9 cellular contexts compared by ENCODE assay signal in the genomic region with DNA sequence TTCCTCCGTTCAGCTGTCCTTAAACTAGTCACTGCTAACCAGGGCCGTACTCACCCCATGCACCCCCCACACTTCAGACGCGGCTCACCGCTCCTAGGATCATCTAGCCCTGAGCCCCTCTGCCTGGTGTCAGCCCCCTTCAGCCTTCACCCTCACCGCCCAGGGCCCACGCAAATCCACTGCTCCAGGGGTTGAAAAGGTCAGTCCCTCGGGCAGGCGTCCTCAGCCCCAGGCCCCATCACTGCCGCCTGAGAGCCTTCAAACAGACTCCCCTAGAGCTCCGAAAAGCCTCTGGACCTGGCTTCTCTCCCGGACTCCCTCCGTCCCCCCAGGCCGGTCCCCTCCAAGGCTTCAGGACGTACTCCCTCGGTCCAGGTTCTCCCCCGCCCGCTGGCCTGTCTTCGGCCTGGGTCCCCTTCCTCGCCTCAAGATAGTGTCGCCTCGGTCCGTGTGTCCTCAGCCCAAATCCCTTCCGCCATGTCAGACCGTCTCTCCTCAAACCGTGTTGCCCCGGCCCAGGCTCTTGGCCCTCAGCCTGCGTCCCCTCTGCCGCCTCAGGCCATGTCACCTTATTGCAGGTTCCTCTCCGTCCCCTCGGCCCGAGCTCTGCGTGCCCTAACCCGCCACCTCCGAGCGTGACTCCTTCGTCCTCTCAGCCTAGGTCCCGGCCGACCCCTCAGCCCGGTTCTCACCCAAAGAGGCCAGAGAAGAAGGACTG. TPM values are rescaled to one million over a fixed set of nuclear protein-coding genes. Genes with fewer than 3 reads are reported as not detected.
DNase-seq lines count a peak whose midpoint lies in the region; ATAC-seq, FAIRE-seq and TF ChIP-seq lines count a peak whose summit lies in the region.
"Had no signal": no experiment of that assay in that cellular context is flagged by ENCODE, and none has a peak within 500 bp of the region (broad histone marks: within the 10 kb centered on the region; RNA-seq: fewer than 3 reads in every experiment).

No MANE protein-coding gene starts in this region.

- H3K9me3 ChIP-seq in iPS-20b (ENCODE audit: insufficient read depth, low read depth, low read length): no peaks in the 10 kb centered on the region
- no peaks in the 10 kb centered on the region for H3K9me3 ChIP-seq in subcutaneous abdominal adipose tissue (ENCODE audit: control insufficient read depth in 5 of 5, low read length in 5 of 5)

- no peaks in the 10 kb centered on the region for H3K27me3 ChIP-seq in iPS-20b (ENCODE audit: insufficient read depth, low read length)
- H3K27me3 ChIP-seq in subcutaneous abdominal adipose tissue (ENCODE audit: control insufficient read depth in 5 of 5, insufficient read depth in 4 of 5, low read length in 5 of 5): peaks cover 0 to 3% (median 0%) of the 10 kb centered on the region in 5 donors

- peak overlapping the region; percentile 98 to 100 (median 99) for H3K27ac Mint-ChIP-seq in CD14-positive monocyte
- H3K27ac Mint-ChIP-seq in activated naive CD4-positive, alpha-beta T cell treated with anti-CD3 and anti-CD28 coated beads, Interleukin-2, amount 50 U/mL, for 24 hours: peak overlapping the region; percentile 99

- no peaks in the 10 kb centered on the region for H3K36me3 ChIP-seq in iPS-20b (ENCODE audit: insufficient read depth, low read depth, low read length)
- H3K36me3 ChIP-seq in subcutaneous abdominal adipose tissue (ENCODE audit: control insufficient read depth in 5 of 5, insufficient read depth in 5 of 5, low read length in 5 of 5): peaks cover 0 to 5% (median 0%) of the 10 kb centered on the region in 5 donors

- TF ChIP-seq CTCF in CD14-positive monocyte (IDR thresholded peaks at IDR 0.05): no peak

- peak overlapping the region; percentile 70 for H3K27ac ChIP-seq in iPS-20b (ENCODE audit: low read length)
- peak overlapping the region; percentile 96 for H3K27ac ChIP-seq in subcutaneous abdominal adipose tissue (ENCODE audit: low read depth, low read length)

- peaks cover 3% of the 10 kb centered on the region; the same call in 1 of the 2 replicates for H3K4me1 ChIP-seq in iPS-20b (ENCODE audit: insufficient read depth, low read length)
- peaks cover 27 to 62% (median 57%) of the 10 kb centered on the region in 5 donors for H3K4me1 ChIP-seq in subcutaneous abdominal adipose tissue (ENCODE audit: control insufficient read depth in 5 of 5, insufficient read depth in 5 of 5, low read length in 5 of 5)

- H3K4me3 ChIP-seq in iPS-20b (ENCODE audit: low read length) (peak overlapping the region; percentile 99), subcutaneous abdominal adipose tissue (ENCODE audit: low read depth in 1 of 5, low read length in 5 of 5) (peak overlapping the region; percentile 81 to 99 (median 96))

- H3K27me3 Mint-ChIP-seq in CD14-positive monocyte (ENCODE audit: low read depth in 3 of 3): peaks cover 0 to 11% (median 3%) of the 10 kb centered on the region in 3 donors
- no peaks in the 10 kb centered on the region for H3K27me3 Mint-ChIP-seq in activated naive CD4-positive, alpha-beta T cell treated with anti-CD3 and anti-CD28 coated beads, Interleukin-2, amount 50 U/mL, for 24 hours

- no peaks in the 10 kb centered on the region for H3K9me3 Mint-ChIP-seq in CD14-positive monocyte
- H3K9me3 Mint-ChIP-seq in activated naive CD4-positive, alpha-beta T cell treated with anti-CD3 and anti-CD28 coated beads, Interleukin-2, amount 50 U/mL, for 24 hours: no peaks in the 10 kb centered on the region

- intact Hi-C loops in CD14-positive monocyte (cut with micrococcal nuclease): loop anchor here (2.0 to 10.0 kb wide), 5 partner anchors 30 to 240 kb away; partner anchors contain the start of genes INAFM1 (in 1 of the 2), KPTN (in 1 of the 2) and NOP53 (in 1 of the 2)

- DNase-seq in CD14-positive monocyte (ENCODE audit: low spot score) (no peak), NCI-H187 (lab: John Stamatoyannopoulos, UW) (no peak), DMS114 treated with DMSO at 0.1 percent for 48 hours (lab: John Stamatoyannopoulos, UW; ENCODE audit: unreplicated experiment) (no peak), frontal cortex (ENCODE audit: low spot score in 2 of 2) (no peak)

- FAIRE-seq in frontal cortex (lab: Jason Lieb, UNC): no peak

- H3K4me1 Mint-ChIP-seq in CD14-positive monocyte: peaks cover 49% of the 10 kb centered on the region
- H3K4me1 Mint-ChIP-seq in activated naive CD4-positive, alpha-beta T cell treated with anti-CD3 and anti-CD28 coated beads, Interleukin-2, amount 50 U/mL, for 24 hours: peaks cover 90% of the 10 kb centered on the region

- H3K36me3 Mint-ChIP-seq in CD14-positive monocyte: peaks cover 21 to 35% of the 10 kb centered on the region in 2 donors
- H3K36me3 Mint-ChIP-seq in activated naive CD4-positive, alpha-beta T cell treated with anti-CD3 and anti-CD28 coated beads, Interleukin-2, amount 50 U/mL, for 24 hours: peaks cover 2% of the 10 kb centered on the region

- peak overlapping the region; percentile 98 for H3K4me3 Mint-ChIP-seq in CD14-positive monocyte
- peak overlapping the region; percentile 98 for H3K4me3 Mint-ChIP-seq in activated naive CD4-positive, alpha-beta T cell treated with anti-CD3 and anti-CD28 coated beads, Interleukin-2, amount 50 U/mL, for 24 hours

- H3K9ac ChIP-seq in iPS-20b (ENCODE audit: low read depth, low read length) (peak overlapping the region; percentile 95), subcutaneous abdominal adipose tissue (ENCODE audit: low read length in 5 of 5) (peak overlapping the region; percentile 94 to 100 (median 99))

- peak; percentile 3 for ATAC-seq in HG02759 (IDR thresholded peaks at IDR 0.05; ENCODE audit: unreplicated experiment)

RNA-seq across cellular contexts. Expression of gene NAPA, which starts 0.6 kb away (rescaled TPM):
- 100 to 1,000 TPM in 1 of 2 donors, 10 to 100 TPM in 1; 77.5 to 111 TPM for polyA plus RNA-seq in CD14-positive monocyte
- total RNA-seq in frontal cortex: 43.2 TPM

RNA-seq across cellular contexts. Expression of gene KPTN, which starts 30.3 kb away (rescaled TPM):
- polyA plus RNA-seq in CD14-positive monocyte: 1 to 10 TPM; 9.5 to 9.7 TPM
- total RNA-seq in frontal cortex: 7.3 TPM

RNA-seq across cellular contexts. Expression of gene SLC8A2, which starts 42.6 kb away (rescaled TPM):
- polyA plus RNA-seq in CD14-positive monocyte: not detected
- 25.3 TPM for total RNA-seq in frontal cortex
- total RNA-seq: myocyte had no signal

RNA-seq across cellular contexts. Expression of gene ZNF541, which starts 58.6 kb away (rescaled TPM):
- polyA plus RNA-seq in CD14-positive monocyte: not detected
- total RNA-seq in frontal cortex: under 0.01 TPM
